Comparison of ENCODE assay signal across 21 cellular contexts in the genomic region with DNA sequence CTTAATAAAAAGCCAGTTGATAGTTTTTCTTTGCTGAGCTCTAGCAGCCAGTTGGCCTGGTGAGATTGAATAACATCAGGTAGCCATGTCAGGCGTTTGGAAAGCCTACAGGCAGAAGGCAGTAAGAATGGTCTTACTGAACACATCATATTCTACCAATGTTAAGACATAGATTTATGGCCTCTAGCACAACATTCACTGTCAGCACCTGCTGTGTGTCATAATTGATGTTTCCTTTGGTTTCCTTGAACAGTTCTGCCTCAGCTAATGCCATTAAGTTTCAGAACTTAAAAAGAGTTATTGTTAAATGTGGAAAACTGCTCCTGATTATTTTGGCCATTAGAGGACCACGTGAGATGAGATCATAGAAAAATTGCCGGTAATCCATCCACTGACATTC.
A peak's percentile ranks its signal among the peaks of the same experiment; 100 is the strongest.
DNase-seq lines count a peak whose midpoint lies in the region; ATAC-seq and TF ChIP-seq lines count a peak whose summit lies in the region.
"Had no signal": no experiment of that assay in that cellular context is flagged by ENCODE, and none has a peak within 500 bp of the region (broad histone marks: within the 10 kb centered on the region; RNA-seq: fewer than 3 reads in every experiment).

No MANE protein-coding gene starts in this region.

- TF ChIP-seq POLR2A in thyroid gland (IDR thresholded peaks at IDR 0.05), result no peak

- ATAC-seq in HG03442 (IDR thresholded peaks at IDR 0.05; ENCODE audit: unreplicated experiment) (no peak), GM21423 (IDR thresholded peaks at IDR 0.05; ENCODE audit: unreplicated experiment) (no peak)
- ATAC-seq: HepG2 had no signal

- H3K4me3 ChIP-seq in fibroblast of mammary gland (ENCODE audit: control insufficient read depth, low read depth, low read length), result no peak overlapping the region
- no peak overlapping the region for H3K4me3 ChIP-seq in thyroid gland (replicated peaks in 1 of 3)
- H3K4me3 ChIP-seq: Peyer's patch, SJCRH30 had no signal

- no peak for TF ChIP-seq CTCF in fibroblast of mammary gland (conservative IDR thresholded peaks at IDR 0.05; ENCODE audit: control insufficient read depth, insufficient read depth, low read depth, low read length)
- TF ChIP-seq CTCF in thyroid gland (IDR thresholded peaks at IDR 0.05), result no peak

- H3K36me3 ChIP-seq in thyroid gland, result no peaks in the 10 kb centered on the region
- H3K36me3 ChIP-seq: Peyer's patch, SJCRH30 had no signal

- peak overlapping the region in 2 of 3 donors; percentile 64 to 81 for H3K27ac ChIP-seq in thyroid gland
- H3K27ac ChIP-seq: 22Rv1, C4-2B, Peyer's patch, SJCRH30 had no signal

- DNase-seq in NCI-H1417 (lab: John Stamatoyannopoulos, UW) (peak in 2 of 3 experiments; percentile 27 to 73), NCI-H1417 treated with DMSO at 0.1 percent for 48 hours (lab: John Stamatoyannopoulos, UW) (no peak), NCI-H146 treated with DMSO at 0.1 percent for 48 hours (lab: John Stamatoyannopoulos, UW; ENCODE audit: unreplicated experiment) (peak; percentile 36), fibroblast of mammary gland (ENCODE audit: low read depth) (peak; percentile 56), thyroid gland (no peak), AML-193 (lab: John Stamatoyannopoulos, UW) (no peak)
- DNase-seq: CD8-positive, alpha-beta memory T cell; EL; GF-D8; KBM-7; NCI-H1092; NCI-H1694 treated with DMSO at 0.1 percent for 48 hours; NCI-H446 treated with DMSO at 0.1 percent for 48 hours; Peyer's patch; T-helper 1 cell had no signal

- peaks cover 52 to 60% of the 10 kb centered on the region in 2 donors for H3K4me1 ChIP-seq in thyroid gland
- H3K4me1 ChIP-seq: Peyer's patch, SJCRH30 had no signal

- intact Hi-C loops in thyroid gland (cut with DNase I), result no loop called here

- 88 to 90% methylated on average over 3 of the region's 3 CpGs for WGBS in thyroid gland, 2 donors

- H3K27me3 ChIP-seq in thyroid gland, result no peaks in the 10 kb centered on the region
- H3K27me3 ChIP-seq: Peyer's patch, SJCRH30 had no signal

- no peaks in the 10 kb centered on the region for H3K9me3 ChIP-seq in thyroid gland
- H3K9me3 ChIP-seq: Peyer's patch, SJCRH30 had no signal

Comparison
In these comparisons a context has a peak if more than half of its experiments do, and no peak if none do; other contexts are left out.
1. DNase-seq: peak in NCI-H1417 (2 of 3), NCI-H146 treated with DMSO at 0.1 percent for 48 hours (single experiment) and fibroblast of mammary gland (single experiment); none in NCI-H1417 treated with DMSO at 0.1 percent for 48 hours (single experiment), thyroid gland (0 of 2) and AML-193 (0 of 2).